In the genomic region with DNA sequence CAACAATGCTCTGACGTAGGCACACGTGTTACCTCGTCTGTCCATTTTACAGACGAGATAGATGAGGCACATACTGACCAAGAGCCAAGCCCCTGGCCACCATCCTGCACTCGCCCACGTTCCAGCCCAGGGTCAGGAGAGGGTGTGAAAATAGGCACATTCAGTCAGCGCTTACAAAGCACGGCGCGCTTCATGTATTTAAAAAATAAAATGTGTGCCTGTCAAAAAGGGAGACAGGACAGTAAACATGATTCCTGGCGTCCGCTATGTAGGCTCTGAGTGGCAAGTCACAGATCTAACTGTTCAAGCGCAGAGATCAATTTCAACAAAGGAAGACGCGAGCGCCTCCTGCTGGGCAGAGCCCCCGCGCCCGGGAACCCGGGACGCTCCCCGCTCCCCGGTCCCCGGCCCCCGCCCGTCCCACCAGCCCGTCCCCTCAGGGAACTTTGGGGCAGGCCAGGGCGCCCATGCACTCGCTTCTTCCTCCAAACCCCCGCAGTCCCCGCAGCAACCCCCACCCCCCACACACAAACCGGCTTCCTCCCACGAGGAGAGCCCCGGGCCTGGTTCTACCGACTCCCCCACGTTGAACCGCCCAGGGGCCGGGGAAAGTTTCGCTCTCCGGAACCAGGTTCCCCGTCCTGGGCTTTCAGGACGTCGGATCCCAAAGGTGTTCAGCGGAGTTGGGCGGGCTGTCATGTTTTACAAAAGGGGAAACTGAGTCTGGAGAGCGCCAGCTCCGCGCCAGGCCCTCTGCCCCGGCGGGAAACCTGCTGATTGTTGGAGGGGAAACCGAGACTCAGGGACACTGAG, we compare ENCODE assay signal across 8 cellular contexts. TPM values are rescaled to one million over a fixed set of nuclear protein-coding genes. Genes with fewer than 3 reads are reported as not detected.
DNase-seq lines count a peak whose midpoint lies in the region; ATAC-seq and TF ChIP-seq lines count a peak whose summit lies in the region.

No MANE protein-coding gene starts in this region.

- intact Hi-C loops in Caco-2 (cut with micrococcal nuclease; ENCODE audit: unreplicated experiment) = loop anchor here (1.0 to 10.0 kb wide), 3 partner anchors 32 to 256 kb away; no protein-coding TSS in a partner anchor
- intact Hi-C loops in dendritic cell treated with granulocyte-macrophage colony-stimulating factor and Interleukin-4, amounts not matched to agents 40 ng/mL and 50 ng/mL, for 4 days (cut with micrococcal nuclease) = loop anchor here (1.0 to 2.0 kb wide), 2 partner anchors 32 to 122 kb away; no protein-coding TSS in a partner anchor
- intact Hi-C loops in left lung (cut with DNase I) = loop anchor here in 1 of 2 donors (2.0 kb wide), 1 partner anchor 32 kb away; no protein-coding TSS in a partner anchor

- DNase-seq in Caco-2 (peak; percentile 76 to 88), HAP-1 (ENCODE audit: low spot score in 2 of 2) (peak; percentile 54 to 91), NCI-H345 (lab: John Stamatoyannopoulos, UW) (peak; percentile 63), left lung (peak; percentile 88 to 96)
- DNase-seq in activated CD4-positive, alpha-beta T cell treated with anti-CD3 and anti-CD28 coated beads, Interleukin-2, amount 50 U/mL, for 4 hours = peak; percentile 87 to 89
- peak; percentile 97 to 98 for DNase-seq in stimulated activated CD4-positive, alpha-beta T cell treated with anti-CD3 and anti-CD28 coated beads, Interleukin-2, amount 100 ng/mL, for 24 hours

- H3K4me3 ChIP-seq in Caco-2 (ENCODE audit: low read depth, low read length) (peak overlapping the region; percentile 68), HAP-1 (peak overlapping the region; percentile 60), left lung (peak overlapping the region; percentile 44 to 55)

- BruUV-seq in Caco-2 (replicated peaks; lab: Mats Ljungman, UMichigan) = no TSS peak

- peaks cover 26% of the 10 kb centered on the region for H3K4me1 Mint-ChIP-seq in Caco-2 (ENCODE audit: low read depth, unreplicated experiment)
- peaks cover 33% of the 10 kb centered on the region for H3K4me1 Mint-ChIP-seq in dendritic cell treated with granulocyte-macrophage colony-stimulating factor and Interleukin-4, amounts not matched to agents 40 ng/mL and 50 ng/mL, for 4 days (ENCODE audit: low read depth)

- POLR2A ChIA-PET in Caco-2 (lab: Charles Lee) = no interaction called here

- CTCF ChIA-PET in Caco-2 (lab: Charles Lee) = interaction anchor here (0.7 to 2.6 kb wide), 13 partner anchors 14 to 669 kb away, joined by 3 to 8 read pairs (median 5); a partner anchor contains a TSS

- in situ Hi-C loops in HAP-1 (cut with MboI; ENCODE audit: low sequenced_read_pairs) = no loop called here

- no peaks in the 10 kb centered on the region for H3K9me3 Mint-ChIP-seq in Caco-2 (ENCODE audit: unreplicated experiment)
- no peaks in the 10 kb centered on the region for H3K9me3 Mint-ChIP-seq in dendritic cell treated with granulocyte-macrophage colony-stimulating factor and Interleukin-4, amounts not matched to agents 40 ng/mL and 50 ng/mL, for 4 days

- peak overlapping the region; percentile 89 to 95 for H3K27ac ChIP-seq in left lung

- peak overlapping the region; percentile 59 for H3K27ac Mint-ChIP-seq in Caco-2 (ENCODE audit: unreplicated experiment)
- peak overlapping the region; percentile 88 for H3K27ac Mint-ChIP-seq in dendritic cell treated with granulocyte-macrophage colony-stimulating factor and Interleukin-4, amounts not matched to agents 40 ng/mL and 50 ng/mL, for 4 days

- peaks cover 20% of the 10 kb centered on the region for H3K36me3 Mint-ChIP-seq in Caco-2 (ENCODE audit: insufficient read depth, unreplicated experiment)
- no peaks in the 10 kb centered on the region for H3K36me3 Mint-ChIP-seq in dendritic cell treated with granulocyte-macrophage colony-stimulating factor and Interleukin-4, amounts not matched to agents 40 ng/mL and 50 ng/mL, for 4 days (ENCODE audit: low read depth)

- TF ChIP-seq CTCF in Caco-2 (IDR thresholded peaks at IDR 0.05; ENCODE audit: insufficient read depth in 1 of 2, low read depth in 1 of 2, low read length in 1 of 2, severe bottlenecking in 1 of 2, unreplicated experiment in 1 of 2) (peak; percentile 86 to 90), left lung (IDR thresholded peaks at IDR 0.05) (peak; percentile 88 to 96)

- H3K4me1 ChIP-seq in Caco-2 = peaks cover 48% of the 10 kb centered on the region
- H3K4me1 ChIP-seq in HAP-1 = peaks cover 4% of the 10 kb centered on the region
- peaks cover 33 to 36% of the 10 kb centered on the region in 2 donors for H3K4me1 ChIP-seq in left lung

- H3K27me3 Mint-ChIP-seq in Caco-2 (ENCODE audit: insufficient read depth, unreplicated experiment) = no peaks in the 10 kb centered on the region
- H3K27me3 Mint-ChIP-seq in dendritic cell treated with granulocyte-macrophage colony-stimulating factor and Interleukin-4, amounts not matched to agents 40 ng/mL and 50 ng/mL, for 4 days = peaks cover 8% of the 10 kb centered on the region

- ATAC-seq in left lung = peak; percentile 74
- ATAC-seq in HG03565 (IDR thresholded peaks at IDR 0.05; ENCODE audit: unreplicated experiment) = no peak

- H3K9me3 ChIP-seq in Caco-2 (peaks cover under 1% of the 10 kb centered on the region), HAP-1 (peaks cover under 1% of the 10 kb centered on the region; the same call in 1 of the 2 replicates), left lung (no peaks in the 10 kb centered on the region)

- H3K36me3 ChIP-seq in Caco-2 (ENCODE audit: control insufficient read depth, insufficient read depth, low read length) (no peaks in the 10 kb centered on the region), HAP-1 (replicated peaks) (no peaks in the 10 kb centered on the region), left lung (no peaks in the 10 kb centered on the region)

- peak overlapping the region; percentile 90 for H3K4me3 Mint-ChIP-seq in Caco-2 (ENCODE audit: unreplicated experiment)
- peak overlapping the region; percentile 87 for H3K4me3 Mint-ChIP-seq in dendritic cell treated with granulocyte-macrophage colony-stimulating factor and Interleukin-4, amounts not matched to agents 40 ng/mL and 50 ng/mL, for 4 days

- H3K27me3 ChIP-seq in Caco-2 (replicated peaks; ENCODE audit: control insufficient read depth, insufficient read depth, low read length) (no peaks in the 10 kb centered on the region; the same call in 1 of the 2 replicates), HAP-1 (ENCODE audit: low read depth) (no peaks in the 10 kb centered on the region), left lung (no peaks in the 10 kb centered on the region)

RNA-seq across cellular contexts. Expression of a gene that starts 10.4 kb away (rescaled TPM):
- 7.4 and 7.7 TPM in 2 replicates for total RNA-seq in Caco-2 (2022)
- 10 to 100 TPM in 1 of 2 donors, 1 to 10 TPM in 1; 7.2 to 16.0 TPM for total RNA-seq in left lung

RNA-seq across cellular contexts. Expression of a gene that starts 13.8 kb away (rescaled TPM):
- total RNA-seq in Caco-2 (2022) (not detected in 2 replicates), left lung (under 1 TPM in 1 of 2 donors, not detected in 1; 0.26 TPM)

RNA-seq across cellular contexts. Expression of a gene that starts 45.6 kb away (rescaled TPM):
- total RNA-seq in Caco-2 (2022) (0.25 TPM in 1 of 2 replicates, not detected in the other), left lung (10 to 100 TPM; 40.9 to 77.2 TPM)

RNA-seq across cellular contexts. Expression of a gene that starts 48.8 kb away (rescaled TPM):
- not detected in 2 replicates for total RNA-seq in Caco-2 (2022)
- 1 to 10 TPM; 3.7 to 7.7 TPM for total RNA-seq in left lung

Comparison
In these comparisons a context has a peak if more than half of its experiments do, and no peak if none do; other contexts are left out.
1. RNA of a gene that starts 45.6 kb away (total RNA-seq): 40.9 to 77.2 TPM in left lung; 0.25 TPM in Caco-2; every median in the first group is over 10 times any median in the second.
2. Peak in every context shown above with its lines, with median percentiles within 50 percentile points of each other: DNase-seq and H3K4me3 ChIP-seq.